In genomic region chr2:145752091-145752806, GRCh38 we compare ENCODE assay signal across 1 cellular context.
TF ChIP-seq lines count a peak whose summit lies in the region.

No MANE protein-coding gene starts in this region.

TF ChIP-seq in K562, 482 proteins besides CTCF, POLR2A, EP300 and RAD21 (continued from another document):
- TF ChIP-seq ZNF318 (IDR thresholded peaks at IDR 0.05; ENCODE audit: borderline replicate concordance in 1 of 2, low read depth in 1 of 2) (no peak), RB1 (IDR thresholded peaks at IDR 0.05; ENCODE audit: low read depth) (no peak), JUN (IDR thresholded peaks at IDR 0.05; ENCODE audit: borderline replicate concordance, low read depth, low read length) (no peak), JUN (CRISPR knock-in tag; IDR thresholded peaks at IDR 0.05; ENCODE audit: borderline replicate concordance) (no peak), MXD1 (CRISPR knock-in tag; IDR thresholded peaks at IDR 0.05; ENCODE audit: borderline replicate concordance, poor library complexity, severe bottlenecking) (no peak), C11orf30 (IDR thresholded peaks at IDR 0.05; ENCODE audit: low read depth) (no peak), MECOM (CRISPR knock-in tag; IDR thresholded peaks at IDR 0.05) (no peak), FOXP4 (CRISPR knock-in tag; IDR thresholded peaks at IDR 0.05; ENCODE audit: borderline replicate concordance) (no peak), ZBTB43 (CRISPR knock-in tag; IDR thresholded peaks at IDR 0.05) (no peak), MTA1 (IDR thresholded peaks at IDR 0.05; ENCODE audit: borderline replicate concordance) (no peak), ZNF253 (CRISPR knock-in tag; conservative IDR thresholded peaks at IDR 0.05) (no peak), KDM1A (IDR thresholded peaks at IDR 0.05) (no peak), SRSF9 (IDR thresholded peaks at IDR 0.05; ENCODE audit: borderline replicate concordance, low read depth, low read length) (no peak), TCF7 (IDR thresholded peaks at IDR 0.05; ENCODE audit: borderline replicate concordance) (no peak), ZNF12 (CRISPR knock-in tag; IDR thresholded peaks at IDR 0.05) (no peak), ARID3A (IDR thresholded peaks at IDR 0.05; ENCODE audit: borderline replicate concordance, low read depth, low read length) (no peak), PHTF2 (CRISPR knock-in tag; IDR thresholded peaks at IDR 0.05) (no peak), CEBPG (CRISPR knock-in tag; IDR thresholded peaks at IDR 0.05) (peak; percentile 69; the same call in 1 of the 2 replicates), CEBPG (tag; conservative IDR thresholded peaks at IDR 0.05 in 1 of 2, IDR thresholded peaks at IDR 0.05 in 1 of 2) (peak; percentile 86 to 92), HMG20A (CRISPR knock-in tag; conservative IDR thresholded peaks at IDR 0.05) (no peak), FOXA1 (IDR thresholded peaks at IDR 0.05; ENCODE audit: borderline replicate concordance) (no peak), MEF2D (tag; conservative IDR thresholded peaks at IDR 0.05; ENCODE audit: low read depth) (no peak), THRA (IDR thresholded peaks at IDR 0.05) (no peak), NONO (IDR thresholded peaks at IDR 0.05; ENCODE audit: low read depth in 2 of 2, low read length in 1 of 2) (no peak), BRD9 (IDR thresholded peaks at IDR 0.05; ENCODE audit: low read depth, partially characterized antibody) (peak; percentile 95)
- TF ChIP-seq, protein P1, sequence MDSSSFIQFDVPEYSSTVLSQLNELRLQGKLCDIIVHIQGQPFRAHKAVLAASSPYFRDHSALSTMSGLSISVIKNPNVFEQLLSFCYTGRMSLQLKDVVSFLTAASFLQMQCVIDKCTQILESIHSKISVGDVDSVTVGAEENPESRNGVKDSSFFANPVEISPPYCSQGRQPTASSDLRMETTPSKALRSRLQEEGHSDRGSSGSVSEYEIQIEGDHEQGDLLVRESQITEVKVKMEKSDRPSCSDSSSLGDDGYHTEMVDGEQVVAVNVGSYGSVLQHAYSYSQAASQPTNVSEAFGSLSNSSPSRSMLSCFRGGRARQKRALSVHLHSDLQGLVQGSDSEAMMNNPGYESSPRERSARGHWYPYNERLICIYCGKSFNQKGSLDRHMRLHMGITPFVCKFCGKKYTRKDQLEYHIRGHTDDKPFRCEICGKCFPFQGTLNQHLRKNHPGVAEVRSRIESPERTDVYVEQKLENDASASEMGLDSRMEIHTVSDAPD (CRISPR knock-in tag; IDR thresholded peaks at IDR 0.05): no peak
- TF ChIP-seq, protein P2, sequence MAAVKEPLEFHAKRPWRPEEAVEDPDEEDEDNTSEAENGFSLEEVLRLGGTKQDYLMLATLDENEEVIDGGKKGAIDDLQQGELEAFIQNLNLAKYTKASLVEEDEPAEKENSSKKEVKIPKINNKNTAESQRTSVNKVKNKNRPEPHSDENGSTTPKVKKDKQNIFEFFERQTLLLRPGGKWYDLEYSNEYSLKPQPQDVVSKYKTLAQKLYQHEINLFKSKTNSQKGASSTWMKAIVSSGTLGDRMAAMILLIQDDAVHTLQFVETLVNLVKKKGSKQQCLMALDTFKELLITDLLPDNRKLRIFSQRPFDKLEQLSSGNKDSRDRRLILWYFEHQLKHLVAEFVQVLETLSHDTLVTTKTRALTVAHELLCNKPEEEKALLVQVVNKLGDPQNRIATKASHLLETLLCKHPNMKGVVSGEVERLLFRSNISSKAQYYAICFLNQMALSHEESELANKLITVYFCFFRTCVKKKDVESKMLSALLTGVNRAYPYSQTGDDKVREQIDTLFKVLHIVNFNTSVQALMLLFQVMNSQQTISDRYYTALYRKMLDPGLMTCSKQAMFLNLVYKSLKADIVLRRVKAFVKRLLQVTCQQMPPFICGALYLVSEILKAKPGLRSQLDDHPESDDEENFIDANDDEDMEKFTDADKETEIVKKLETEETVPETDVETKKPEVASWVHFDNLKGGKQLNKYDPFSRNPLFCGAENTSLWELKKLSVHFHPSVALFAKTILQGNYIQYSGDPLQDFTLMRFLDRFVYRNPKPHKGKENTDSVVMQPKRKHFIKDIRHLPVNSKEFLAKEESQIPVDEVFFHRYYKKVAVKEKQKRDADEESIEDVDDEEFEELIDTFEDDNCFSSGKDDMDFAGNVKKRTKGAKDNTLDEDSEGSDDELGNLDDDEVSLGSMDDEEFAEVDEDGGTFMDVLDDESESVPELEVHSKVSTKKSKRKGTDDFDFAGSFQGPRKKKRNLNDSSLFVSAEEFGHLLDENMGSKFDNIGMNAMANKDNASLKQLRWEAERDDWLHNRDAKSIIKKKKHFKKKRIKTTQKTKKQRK (IDR thresholded peaks at IDR 0.05; ENCODE audit: borderline replicate concordance, low read depth, low read length): no peak
